13 cellular contexts compared by ENCODE assay signal in the genomic region with DNA sequence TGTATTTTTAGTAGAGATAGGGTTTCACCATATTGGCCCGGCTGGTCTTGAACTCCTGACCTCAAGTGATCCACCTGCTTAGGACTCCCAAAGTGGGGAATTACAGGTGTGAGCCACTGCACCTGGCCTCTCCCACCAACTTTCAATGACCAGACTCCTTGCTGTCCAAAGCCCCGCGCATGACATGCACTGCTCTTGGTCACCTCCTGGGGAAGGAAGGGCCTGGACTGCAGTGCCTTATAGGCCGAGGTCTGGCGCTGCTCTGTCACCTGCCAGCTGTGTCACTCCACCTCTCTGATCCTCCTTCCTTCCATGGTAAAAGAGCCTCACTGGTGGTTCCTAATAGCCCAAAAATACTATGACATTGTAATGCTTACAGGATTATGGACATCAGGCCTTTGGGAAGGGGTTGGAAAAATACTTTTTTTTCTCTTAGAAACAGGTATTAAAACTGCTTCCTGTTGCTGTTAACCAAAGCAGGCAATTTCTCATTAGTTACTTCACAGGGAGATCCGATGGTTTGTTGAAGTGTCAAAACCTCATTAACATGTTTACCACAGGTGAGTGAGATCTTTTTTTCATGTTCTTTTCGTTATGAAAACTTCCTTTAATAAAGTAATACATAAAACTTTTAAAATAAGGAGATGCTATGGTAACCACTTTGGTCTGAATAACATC. TPM values are rescaled to one million over a fixed set of nuclear protein-coding genes. Genes with fewer than 3 reads are reported as not detected.
DNase-seq lines count a peak whose midpoint lies in the region; ATAC-seq and TF ChIP-seq lines count a peak whose summit lies in the region.
"Had no signal": no experiment of that assay in that cellular context is flagged by ENCODE, and none has a peak within 500 bp of the region (broad histone marks: within the 10 kb centered on the region; RNA-seq: fewer than 3 reads in every experiment).

No MANE protein-coding gene starts in this region.

- ATAC-seq in activated CD4-positive, alpha-beta T cell treated with anti-CD3 and anti-CD28 coated beads for 36 hours, result no peak
- ATAC-seq: PC-3 had no signal

- H3K79me2 ChIP-seq in OCI-LY3 (ENCODE audit: low read length), result peaks cover 81% of the 10 kb centered on the region

- H3K4me3 ChIP-seq in OCI-LY3 (ENCODE audit: low read length) (peak overlapping the region; percentile 14; the same call in 1 of the 2 replicates), spleen (peak overlapping the region in 5 of 8 donors; percentile 5 to 70 (median 15))

- H3K9me3 ChIP-seq in OCI-LY3 (ENCODE audit: insufficient read depth, low read length), result no peaks in the 10 kb centered on the region
- H3K9me3 ChIP-seq in spleen, result no peaks in the 10 kb centered on the region

- 55 to 70% (median 61%) methylated on average over 7 of the region's 7 CpGs for WGBS in spleen, 5 donors

- peaks cover 99% of the 10 kb centered on the region for H3K4me1 ChIP-seq in OCI-LY3 (ENCODE audit: low read length)
- H3K4me1 ChIP-seq in spleen, result peaks cover 30 to 100% (median 70%) of the 10 kb centered on the region in 6 donors

- DNase-seq in activated CD4-positive, alpha-beta T cell treated with anti-CD3 and anti-CD28 coated beads for 36 hours, result no peak
- no peak for DNase-seq in activated CD4-positive, alpha-beta T cell treated with anti-CD3 and anti-CD28 coated beads for 48 hours
- DNase-seq in central memory CD4-positive, alpha-beta T cell, result peak; percentile 37
- DNase-seq in spleen (no peak), SW480 (ENCODE audit: low spot score) (no peak), 8988T (no peak), progenitor cell of endocrine pancreas (ENCODE audit: low spot score, unreplicated experiment) (no peak)
- DNase-seq: mammary epithelial cell, NCI-H1417, PC-3 had no signal

- POLR2A ChIA-PET in activated CD4-positive, alpha-beta T cell treated with anti-CD3 and anti-CD28 coated beads for 36 hours (lab: Charles Lee), result no interaction called here

- H3K27ac ChIP-seq in OCI-LY3 (ENCODE audit: low read length) (peak overlapping the region; percentile 99), spleen (peak overlapping the region; percentile 71 to 92 (median 83))

- no peaks in the 10 kb centered on the region for H3K9me3 Mint-ChIP-seq in activated CD4-positive, alpha-beta T cell treated with anti-CD3 and anti-CD28 coated beads for 36 hours (ENCODE audit: low read depth)
- H3K9me3 Mint-ChIP-seq in progenitor cell of endocrine pancreas (ENCODE audit: low read depth), result no peaks in the 10 kb centered on the region

- peak overlapping the region; percentile 18 for H3K4me3 Mint-ChIP-seq in activated CD4-positive, alpha-beta T cell treated with anti-CD3 and anti-CD28 coated beads for 36 hours
- no peak overlapping the region for H3K4me3 Mint-ChIP-seq in progenitor cell of endocrine pancreas (ENCODE audit: low read depth)

- peaks cover 5% of the 10 kb centered on the region; the same call in 1 of the 2 replicates for H4K20me1 ChIP-seq in OCI-LY3 (ENCODE audit: insufficient read depth, low read length)

- peak overlapping the region; percentile 77 for H3K4me2 ChIP-seq in OCI-LY3 (ENCODE audit: low read length)

- H3K27me3 ChIP-seq in OCI-LY3 (ENCODE audit: low read depth, low read length) (no peaks in the 10 kb centered on the region), spleen (replicated peaks in 1 of 7) (no peaks in the 10 kb centered on the region)

- H2AFZ ChIP-seq in OCI-LY3 (ENCODE audit: low read depth, low read length), result no peak overlapping the region

- H3K36me3 ChIP-seq in OCI-LY3 (replicated peaks; ENCODE audit: low read depth, low read length), result peaks cover 49% of the 10 kb centered on the region
- peaks cover 0 to 28% (median 0%) of the 10 kb centered on the region in 6 donors for H3K36me3 ChIP-seq in spleen

- CTCF ChIA-PET in activated CD4-positive, alpha-beta T cell treated with anti-CD3 and anti-CD28 coated beads for 36 hours (lab: Charles Lee), result no interaction called here

- peak overlapping the region; percentile 93 for H3K9ac ChIP-seq in OCI-LY3 (ENCODE audit: low read length)

- peaks cover 96% of the 10 kb centered on the region for H3K4me1 Mint-ChIP-seq in activated CD4-positive, alpha-beta T cell treated with anti-CD3 and anti-CD28 coated beads for 36 hours
- H3K4me1 Mint-ChIP-seq in progenitor cell of endocrine pancreas (ENCODE audit: low read depth), result peaks cover 5% of the 10 kb centered on the region

- TF ChIP-seq CTCF in OCI-LY3 (IDR thresholded peaks at IDR 0.05; ENCODE audit: low read depth, low read length), result no peak
- TF ChIP-seq CTCF in spleen (IDR thresholded peaks at IDR 0.05 in 8 of 11, conservative IDR thresholded peaks at IDR 0.05 in 3 of 11), result no peak
- TF ChIP-seq CTCF in progenitor cell of endocrine pancreas (IDR thresholded peaks at IDR 0.05; ENCODE audit: unreplicated experiment), result no peak

- intact Hi-C loops in activated CD4-positive, alpha-beta T cell treated with anti-CD3 and anti-CD28 coated beads for 36 hours (cut with DNase I, micrococcal nuclease), result loop anchor here (5.0 to 10.0 kb wide), 6 partner anchors 154 to 1071 kb away; partner anchors contain the start of genes CCR7 (in 1 of the 2), LRRC3C (in 1 of the 2) and ORMDL3 (in 1 of the 2)
- intact Hi-C loops in spleen (cut with DNase I; ENCODE audit: low total_unique reads), result no loop called here

- no peaks in the 10 kb centered on the region for H3K27me3 Mint-ChIP-seq in activated CD4-positive, alpha-beta T cell treated with anti-CD3 and anti-CD28 coated beads for 36 hours
- H3K27me3 Mint-ChIP-seq in progenitor cell of endocrine pancreas, result peaks cover 26% of the 10 kb centered on the region

- peaks cover 52% of the 10 kb centered on the region for H3K36me3 Mint-ChIP-seq in activated CD4-positive, alpha-beta T cell treated with anti-CD3 and anti-CD28 coated beads for 36 hours (ENCODE audit: low read depth)
- H3K36me3 Mint-ChIP-seq in progenitor cell of endocrine pancreas (ENCODE audit: insufficient read depth), result no peaks in the 10 kb centered on the region

- TF ChIP-seq POLR2A in spleen (IDR thresholded peaks at IDR 0.05), result no peak

- H3K27ac Mint-ChIP-seq in activated CD4-positive, alpha-beta T cell treated with anti-CD3 and anti-CD28 coated beads for 36 hours, result peak overlapping the region; percentile 85
- no peak overlapping the region for H3K27ac Mint-ChIP-seq in progenitor cell of endocrine pancreas

RNA-seq across cellular contexts. Expression of gene GRB7, which starts 35.4 kb away (rescaled TPM):
- total RNA-seq in activated CD4-positive, alpha-beta T cell treated with anti-CD3 and anti-CD28 coated beads for 36 hours, result 1 to 10 TPM; 2.0 to 3.3 TPM
- 1 to 10 TPM in 2 of 7 donors, under 1 TPM in 4, not detected in 1; 0.51 to 1.9 (median 0.66) TPM for total RNA-seq in spleen
- polyA plus RNA-seq in spleen, result under 1 TPM; 0.04 to 0.19 (median 0.14) TPM
- 28.8 and 29.9 TPM in 2 replicates for total RNA-seq in progenitor cell of endocrine pancreas
- total RNA-seq: dermis microvascular lymphatic vessel endothelial cell, skeletal muscle tissue had no signal

RNA-seq across cellular contexts. Expression of gene MIEN1, which starts 42.8 kb away (rescaled TPM):
- 10 to 100 TPM; 32.5 to 39.4 TPM for total RNA-seq in activated CD4-positive, alpha-beta T cell treated with anti-CD3 and anti-CD28 coated beads for 36 hours
- total RNA-seq in spleen (10 to 100 TPM; 28.0 to 58.2 (median 40.5) TPM), progenitor cell of endocrine pancreas (43.4 and 48.0 TPM in 2 replicates)
- 10 to 100 TPM; 60.9 to 85.2 (median 78.7) TPM for polyA plus RNA-seq in spleen
